In genomic region chr14:104370256-104370870, GRCh38 we compare ENCODE assay signal across 10 cellular contexts.
DNase-seq lines count a peak whose midpoint lies in the region; ATAC-seq, FAIRE-seq and TF ChIP-seq lines count a peak whose summit lies in the region.
"Had no signal": no experiment of that assay in that cellular context is flagged by ENCODE, and none has a peak within 500 bp of the region (broad histone marks: within the 10 kb centered on the region; RNA-seq: fewer than 3 reads in every experiment).

No MANE protein-coding gene starts in this region.

- intact Hi-C loops in Right ventricle myocardium superior (cut with DNase I) = loop anchor here (10.0 kb wide), 2 partner anchors 184 to 226 kb away; no protein-coding TSS in a partner anchor

- H3K4me1 ChIP-seq in right atrium auricular region = no peaks in the 10 kb centered on the region

- TF ChIP-seq CTCF in right atrium auricular region (IDR thresholded peaks at IDR 0.05) = peak in 1 of 2 donors; percentile 70

- no peak overlapping the region for H3K27ac ChIP-seq in right atrium auricular region

- peak; percentile 38 for DNase-seq in Right ventricle myocardium superior
- DNase-seq in right atrium auricular region (ENCODE audit: low spot score) = no peak
- peak; percentile 47 for DNase-seq in RPMI8226
- DNase-seq in iPS-NIHi7 (ENCODE audit: extremely low spot score) = peak; percentile 82
- peak; percentile 22 for DNase-seq in urothelium cell line (ENCODE audit: low spot score)
- DNase-seq in activated CD4-positive, CD25-positive, alpha-beta regulatory T cell treated with anti-CD3 and anti-CD28 coated beads, Interleukin-2, amount 50 U/mL, for 72 hours = no peak
- no peak for DNase-seq in GM19239 (ENCODE audit: insufficient read length, low spot score)
- DNase-seq: activated CD4-positive, alpha-beta memory T cell treated with anti-CD3 and anti-CD28 coated beads, Interleukin-2, amount 10 ng/mL, durations not matched to agents 7 days and 5 days; effector CD8-positive, alpha-beta T cell had no signal

- no peaks in the 10 kb centered on the region for H3K27me3 ChIP-seq in right atrium auricular region

- ATAC-seq in Right ventricle myocardium superior (ENCODE audit: poor library complexity) (peak; percentile 67), GM21447 (IDR thresholded peaks at IDR 0.05; ENCODE audit: unreplicated experiment) (no peak)

- no peaks in the 10 kb centered on the region for H3K36me3 ChIP-seq in right atrium auricular region

- FAIRE-seq in urothelium cell line (lab: Jason Lieb, UNC) = no peak
- FAIRE-seq in GM19239 (lab: Jason Lieb, UNC) = no peak

- no peak overlapping the region for H3K4me3 ChIP-seq in right atrium auricular region

- no peaks in the 10 kb centered on the region for H3K9me3 ChIP-seq in right atrium auricular region

Comparison
In these comparisons a context has a peak if more than half of its experiments do, and no peak if none do; other contexts are left out.
1. DNase-seq: peak in Right ventricle myocardium superior (single experiment), RPMI8226 (single experiment), iPS-NIHi7 (single experiment) and urothelium cell line (single experiment); none in right atrium auricular region (single experiment), activated CD4-positive, CD25-positive, alpha-beta regulatory T cell treated with anti-CD3 and anti-CD28 coated beads, Interleukin-2, amount 50 U/mL, for 72 hours (single experiment) and GM19239 (single experiment).